ENCODE assay signal across 16 cellular contexts in the genomic region with DNA sequence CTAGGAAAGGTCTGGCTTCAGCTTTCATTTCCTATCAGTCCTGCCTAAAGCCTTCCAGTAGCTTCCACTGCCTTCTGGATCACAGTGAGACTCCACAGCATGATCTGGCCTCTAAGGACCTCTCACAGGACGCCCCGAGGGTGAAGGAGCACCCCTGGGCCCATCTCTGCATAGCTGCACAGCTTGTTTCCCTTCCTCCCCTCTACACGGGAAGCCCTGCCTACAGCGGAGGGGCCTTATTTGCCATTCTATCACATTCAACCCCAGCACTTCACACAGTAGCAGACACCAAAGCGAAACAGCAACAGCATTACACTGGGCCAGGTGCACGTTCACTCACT.
A peak's percentile ranks its signal among the peaks of the same experiment; 100 is the strongest.
DNase-seq lines count a peak whose midpoint lies in the region; ATAC-seq, FAIRE-seq and TF ChIP-seq lines count a peak whose summit lies in the region.
"Had no signal": no experiment of that assay in that cellular context is flagged by ENCODE, and none has a peak within 500 bp of the region (broad histone marks: within the 10 kb centered on the region; RNA-seq: fewer than 3 reads in every experiment).

No MANE protein-coding gene starts in this region.

- no peak overlapping the region for H3K4me2 ChIP-seq in H9 (ENCODE audit: insufficient read depth, insufficient read length, low read length)
- H3K4me2 ChIP-seq: KMS-11 had no signal

- peaks cover 13% of the 10 kb centered on the region; the same call in 1 of the 2 replicates for H3K79me2 ChIP-seq in H9 (ENCODE audit: insufficient read depth, low read length)

- no peak overlapping the region for H2BK5ac ChIP-seq in H9 (ENCODE audit: insufficient read length, low read length)

- peak; percentile 72 for FAIRE-seq in GM18507 (lab: Jason Lieb, UNC)
- FAIRE-seq: TTC549 had no signal

- H2BK15ac ChIP-seq in H9 (ENCODE audit: low read depth, low read length), result no peak overlapping the region

- H4K20me1 ChIP-seq in H9 (ENCODE audit: control insufficient read depth, insufficient read depth, insufficient read length), result no peaks in the 10 kb centered on the region

- H4K8ac ChIP-seq in H9 (replicated peaks; ENCODE audit: insufficient read length, low read depth, low read length), result no peak overlapping the region

- peak overlapping the region; percentile 27 for H3K27ac Mint-ChIP-seq in activated T-helper 2 cell treated with anti-CD3 and anti-CD28 coated beads, Interferon-gamma antibody, Interleukin-2, Interleukin-4, amounts not matched to agents 10 μg/mL and 5 μg/mL and 100 μg/mL, durations not matched to agents 14 hours and 24 hours and 36 hours
- peak overlapping the region in 6 of 10 donors; percentile 2 to 76 (median 58) for H3K27ac Mint-ChIP-seq in naive thymus-derived CD8-positive, alpha-beta T cell
- no peak overlapping the region for H3K27ac Mint-ChIP-seq in H9

- intact Hi-C loops in activated T-helper 2 cell treated with anti-CD3 and anti-CD28 coated beads, Interferon-gamma antibody, Interleukin-2, Interleukin-4, amounts not matched to agents 10 μg/mL and 5 μg/mL and 100 μg/mL, durations not matched to agents 14 hours and 24 hours and 36 hours (cut with micrococcal nuclease), result loop anchor here (5.0 to 10.0 kb wide), 2 partner anchors 45 to 597 kb away; a partner anchor contains a TSS

- no peaks in the 10 kb centered on the region for H3K79me1 ChIP-seq in H9 (ENCODE audit: insufficient read depth, low read depth, low read length, poor library complexity, severe bottlenecking)

- no peak overlapping the region for H3K9ac ChIP-seq in H9 (ENCODE audit: extremely low read depth, insufficient read length, low read length)
- H3K9ac ChIP-seq: KMS-11 had no signal

- H3K4me1 ChIP-seq in H9 (ENCODE audit: insufficient read depth, low read length), result peaks cover 5% of the 10 kb centered on the region; the same call in 1 of the 2 replicates

- no peak overlapping the region for H3K18ac ChIP-seq in H9 (ENCODE audit: insufficient read length, low read depth, low read length)

- POLR2A ChIA-PET in naive thymus-derived CD8-positive, alpha-beta T cell (lab: Charles Lee), result no interaction called here

- H3K23me2 ChIP-seq in H9 (ENCODE audit: insufficient read length, low read depth, low read length, poor library complexity, severe bottlenecking), result peaks cover 9% of the 10 kb centered on the region

- no peak overlapping the region for H4K5ac ChIP-seq in H9 (ENCODE audit: insufficient read length, low read depth, low read length)

- H3K27me3 ChIP-seq in H9 (ENCODE audit: insufficient read depth, low read length), result no peaks in the 10 kb centered on the region
- H3K27me3 ChIP-seq: left lung, Peyer's patch had no signal

- no peak overlapping the region for H2AK5ac ChIP-seq in H9 (ENCODE audit: insufficient read length, low read length)

- in situ Hi-C loops in GM13977 (cut with MboI; ENCODE audit: low pct_unique_long_range_greater_than_20kb, low sequenced_read_pairs, unreplicated experiment), result no loop called here

- no peak for ATAC-seq in naive thymus-derived CD8-positive, alpha-beta T cell
- no peak for ATAC-seq in HG02885 (IDR thresholded peaks at IDR 0.05; ENCODE audit: poor library complexity, unreplicated experiment)
- ATAC-seq: left lung; stimulated activated naive CD8-positive, alpha-beta T cell treated with anti-CD3 and anti-CD28 coated beads, Interleukin-15, Interleukin-2, amounts not matched to agents 100 U/mL and 50 U/mL, for 24 hours had no signal

- no peak overlapping the region for H3T11ph ChIP-seq in H9 (ENCODE audit: low read length)

- H3K4ac ChIP-seq in H9 (ENCODE audit: low read depth, low read length), result no peak overlapping the region

- H3K9me3 Mint-ChIP-seq in activated T-helper 2 cell treated with anti-CD3 and anti-CD28 coated beads, Interferon-gamma antibody, Interleukin-2, Interleukin-4, amounts not matched to agents 10 μg/mL and 5 μg/mL and 100 μg/mL, durations not matched to agents 14 hours and 24 hours and 36 hours, result no peaks in the 10 kb centered on the region
- H3K9me3 Mint-ChIP-seq in naive thymus-derived CD8-positive, alpha-beta T cell, result no peaks in the 10 kb centered on the region
- H3K9me3 Mint-ChIP-seq in H9, result peaks cover 0 to 3% of the 10 kb centered on the region in 2 experiments; a peak in 1 of 5 replicates
- H3K9me3 Mint-ChIP-seq: HFFc6 had no signal

- H3K23ac ChIP-seq in H9 (ENCODE audit: insufficient read length, low read depth, low read length), result no peak overlapping the region

- peaks cover 48% of the 10 kb centered on the region for H3K4me1 Mint-ChIP-seq in activated T-helper 2 cell treated with anti-CD3 and anti-CD28 coated beads, Interferon-gamma antibody, Interleukin-2, Interleukin-4, amounts not matched to agents 10 μg/mL and 5 μg/mL and 100 μg/mL, durations not matched to agents 14 hours and 24 hours and 36 hours (ENCODE audit: low read depth)
- peaks cover 15 to 63% (median 55%) of the 10 kb centered on the region in 4 donors for H3K4me1 Mint-ChIP-seq in naive thymus-derived CD8-positive, alpha-beta T cell
- H3K4me1 Mint-ChIP-seq in H9, result peaks cover 27 to 32% of the 10 kb centered on the region in 2 experiments

- H3K9me3 ChIP-seq in H9 (ENCODE audit: control insufficient read depth, low read depth, low read length), result no peaks in the 10 kb centered on the region
- H3K9me3 ChIP-seq: Caco-2, left lung, Peyer's patch had no signal

- no peak overlapping the region for H3K14ac ChIP-seq in H9 (ENCODE audit: insufficient read depth, low read length)

- peak overlapping the region; percentile 92 for H3K27ac ChIP-seq in C4-2B
- no peak overlapping the region for H3K27ac ChIP-seq in H9 (ENCODE audit: insufficient read length, low read depth, low read length)
- H3K27ac ChIP-seq: KMS-11 had no signal

- no peak overlapping the region for H2AFZ ChIP-seq in H9 (ENCODE audit: low read length)

- whole genome bisulfite sequencing in H9 (ENCODE audit: extremely low coverage, insufficient read length, low lambda C conversion rate), result no CpG with 5 or more reads among the region's 6 CpGs

- H3K56ac ChIP-seq in H9 (ENCODE audit: insufficient read length, low read depth, low read length), result no peak overlapping the region

- peak overlapping the region; percentile 1 for H3K4me3 Mint-ChIP-seq in activated T-helper 2 cell treated with anti-CD3 and anti-CD28 coated beads, Interferon-gamma antibody, Interleukin-2, Interleukin-4, amounts not matched to agents 10 μg/mL and 5 μg/mL and 100 μg/mL, durations not matched to agents 14 hours and 24 hours and 36 hours (ENCODE audit: low read depth)
- peak overlapping the region in 6 of 10 donors; percentile 39 to 94 (median 61) for H3K4me3 Mint-ChIP-seq in naive thymus-derived CD8-positive, alpha-beta T cell
- no peak overlapping the region for H3K4me3 Mint-ChIP-seq in H9

- no peak overlapping the region for H2BK12ac ChIP-seq in H9 (ENCODE audit: insufficient read length, low read depth, low read length)

- no peak overlapping the region for H2BK20ac ChIP-seq in H9 (ENCODE audit: low read depth, low read length, poor library complexity, severe bottlenecking)

- H2BK120ac ChIP-seq in H9 (ENCODE audit: low read depth, low read length, poor library complexity, severe bottlenecking), result no peak overlapping the region

- H3K27me3 Mint-ChIP-seq in activated T-helper 2 cell treated with anti-CD3 and anti-CD28 coated beads, Interferon-gamma antibody, Interleukin-2, Interleukin-4, amounts not matched to agents 10 μg/mL and 5 μg/mL and 100 μg/mL, durations not matched to agents 14 hours and 24 hours and 36 hours (ENCODE audit: low read depth), result no peaks in the 10 kb centered on the region
- H3K27me3 Mint-ChIP-seq in naive thymus-derived CD8-positive, alpha-beta T cell, result no peaks in the 10 kb centered on the region
- peaks cover 9% of the 10 kb centered on the region for H3K27me3 Mint-ChIP-seq in H9 (ENCODE audit: low read depth)

- peaks cover 8% of the 10 kb centered on the region for H3K36me3 Mint-ChIP-seq in activated T-helper 2 cell treated with anti-CD3 and anti-CD28 coated beads, Interferon-gamma antibody, Interleukin-2, Interleukin-4, amounts not matched to agents 10 μg/mL and 5 μg/mL and 100 μg/mL, durations not matched to agents 14 hours and 24 hours and 36 hours (ENCODE audit: low read depth)
- no peaks in the 10 kb centered on the region for H3K36me3 Mint-ChIP-seq in naive thymus-derived CD8-positive, alpha-beta T cell
- peaks cover 0 to 3% (median 0%) of the 10 kb centered on the region in 3 experiments; a peak in 3 of 7 replicates for H3K36me3 Mint-ChIP-seq in H9 (ENCODE audit: insufficient read depth in 1 of 3, low read depth in 3 of 3)

- no peak overlapping the region for H4K91ac ChIP-seq in H9 (ENCODE audit: insufficient read length, low read depth, low read length)

- TF ChIP-seq CTCF in C4-2B (conservative IDR thresholded peaks at IDR 0.05), result no peak
- TF ChIP-seq CTCF in GM13977 (IDR thresholded peaks at IDR 0.05; ENCODE audit: extremely low read depth, insufficient read depth, missing control alignments), result no peak
- TF ChIP-seq CTCF in H9 (conservative IDR thresholded peaks at IDR 0.05), result no peak

- no peak for DNase-seq in GM18507 (ENCODE audit: extremely low spot score, insufficient read length, low read depth)
- DNase-seq in activated T-helper 2 cell treated with anti-CD3 and anti-CD28 coated beads, Interferon-gamma antibody, Interleukin-2, Interleukin-4, amounts not matched to agents 10 μg/mL and 5 μg/mL and 100 μg/mL, durations not matched to agents 14 hours and 24 hours and 36 hours (ENCODE audit: low spot score), result no peak
- no peak for DNase-seq in naive thymus-derived CD8-positive, alpha-beta T cell
- DNase-seq in GM13977 (ENCODE audit: low spot score), result no peak
- no peak for DNase-seq in NCI-H526 (lab: John Stamatoyannopoulos, UW)
- DNase-seq in H9, result no peak
- DNase-seq: Caco-2; HFFc6; left lung; NCI-H2171 treated with DMSO at 0.1 percent for 48 hours; Peyer's patch; stimulated activated naive CD8-positive, alpha-beta T cell treated with anti-CD3 and anti-CD28 coated beads, Interleukin-15, Interleukin-2, amounts not matched to agents 100 U/mL and 50 U/mL, for 24 hours had no signal

Comparison
In these comparisons a context has a peak if more than half of its experiments do, and no peak if none do; other contexts are left out.
1. H3K27ac Mint-ChIP-seq: peak in activated T-helper 2 cell treated with anti-CD3 and anti-CD28 coated beads, Interferon-gamma antibody, Interleukin-2, Interleukin-4, amounts not matched to agents 10 μg/mL and 5 μg/mL and 100 μg/mL, durations not matched to agents 14 hours and 24 hours and 36 hours (single experiment) and naive thymus-derived CD8-positive, alpha-beta T cell (6 of 10); none in H9 (0 of 3).
2. H3K4me3 Mint-ChIP-seq: peak in activated T-helper 2 cell treated with anti-CD3 and anti-CD28 coated beads, Interferon-gamma antibody, Interleukin-2, Interleukin-4, amounts not matched to agents 10 μg/mL and 5 μg/mL and 100 μg/mL, durations not matched to agents 14 hours and 24 hours and 36 hours (single experiment) and naive thymus-derived CD8-positive, alpha-beta T cell (6 of 10); none in H9 (0 of 2).